8 cellular contexts compared by ENCODE assay signal in the genomic region with DNA sequence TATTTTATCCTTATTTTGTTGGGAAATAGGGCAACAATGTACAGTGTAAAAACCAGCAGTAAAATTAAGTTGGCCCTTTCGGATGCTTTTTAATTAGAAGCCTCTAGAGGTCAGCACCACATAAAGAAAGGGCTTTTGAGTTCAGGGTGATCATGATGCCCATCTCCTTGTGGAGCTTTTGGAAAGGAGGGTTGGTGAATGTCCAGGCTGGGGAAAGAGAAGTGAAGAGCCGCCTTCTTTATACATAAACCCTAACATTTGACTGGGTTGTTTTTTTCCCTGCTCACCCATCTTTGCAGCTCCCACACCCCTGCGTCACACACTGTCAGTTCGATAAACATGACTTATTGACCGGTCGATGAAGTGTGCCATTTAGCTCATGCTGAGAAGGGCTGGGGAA. TPM values are rescaled to one million over a fixed set of nuclear protein-coding genes. Genes with fewer than 3 reads are reported as not detected.
DNase-seq lines count a peak whose midpoint lies in the region; ATAC-seq and TF ChIP-seq lines count a peak whose summit lies in the region.

No MANE protein-coding gene starts in this region.

- POLR2A ChIA-PET in T-cell (lab: Charles Lee): no interaction called here

- H3K4me1 Mint-ChIP-seq in activated naive CD8-positive, alpha-beta T cell (ENCODE audit: low read depth): peaks cover 37% of the 10 kb centered on the region
- peaks cover 32% of the 10 kb centered on the region for H3K4me1 Mint-ChIP-seq in activated naive CD8-positive, alpha-beta T cell treated with anti-CD3 and anti-CD28 coated beads for 36 hours
- peaks cover 67% of the 10 kb centered on the region for H3K4me1 Mint-ChIP-seq in endothelial cell (ENCODE audit: unreplicated experiment)
- H3K4me1 Mint-ChIP-seq in T-cell: peaks cover 34 to 43% (median 42%) of the 10 kb centered on the region in 3 donors

- H3K36me3 Mint-ChIP-seq in activated naive CD8-positive, alpha-beta T cell: no peaks in the 10 kb centered on the region
- H3K36me3 Mint-ChIP-seq in activated naive CD8-positive, alpha-beta T cell treated with anti-CD3 and anti-CD28 coated beads for 36 hours: no peaks in the 10 kb centered on the region
- peaks cover 4% of the 10 kb centered on the region for H3K36me3 Mint-ChIP-seq in endothelial cell (ENCODE audit: low read depth, unreplicated experiment)
- H3K36me3 Mint-ChIP-seq in T-cell: peaks cover 4% of the 10 kb centered on the region

- no peaks in the 10 kb centered on the region for H3K27me3 Mint-ChIP-seq in activated naive CD8-positive, alpha-beta T cell
- H3K27me3 Mint-ChIP-seq in activated naive CD8-positive, alpha-beta T cell treated with anti-CD3 and anti-CD28 coated beads for 36 hours: no peaks in the 10 kb centered on the region
- H3K27me3 Mint-ChIP-seq in endothelial cell (ENCODE audit: unreplicated experiment) (no peaks in the 10 kb centered on the region), T-cell (no peaks in the 10 kb centered on the region)

- CTCF ChIA-PET in T-cell (lab: Charles Lee): interaction anchor here (0.6 to 1.1 kb wide), 4 partner anchors 63 to 1795 kb away, joined by 3 to 7 read pairs (median 4); no protein-coding TSS in a partner anchor

- H3K27ac Mint-ChIP-seq in activated naive CD8-positive, alpha-beta T cell: no peak overlapping the region
- H3K27ac Mint-ChIP-seq in activated naive CD8-positive, alpha-beta T cell treated with anti-CD3 and anti-CD28 coated beads for 36 hours: no peak overlapping the region
- peak overlapping the region; percentile 69 for H3K27ac Mint-ChIP-seq in endothelial cell (ENCODE audit: unreplicated experiment)
- H3K27ac Mint-ChIP-seq in T-cell: no peak overlapping the region

- no peaks in the 10 kb centered on the region for H3K9me3 Mint-ChIP-seq in activated naive CD8-positive, alpha-beta T cell (ENCODE audit: low read depth)
- no peaks in the 10 kb centered on the region for H3K9me3 Mint-ChIP-seq in activated naive CD8-positive, alpha-beta T cell treated with anti-CD3 and anti-CD28 coated beads for 36 hours
- H3K9me3 Mint-ChIP-seq in endothelial cell (ENCODE audit: unreplicated experiment) (no peaks in the 10 kb centered on the region), T-cell (no peaks in the 10 kb centered on the region)

- peaks cover 54% of the 10 kb centered on the region for H3K4me1 ChIP-seq in RWPE2 (ENCODE audit: insufficient read depth, poor library complexity, severe bottlenecking)

- peak overlapping the region; percentile 94 for H3K27ac ChIP-seq in RWPE2 (ENCODE audit: poor library complexity, severe bottlenecking)

- no peaks in the 10 kb centered on the region for H3K9me3 ChIP-seq in RWPE2 (ENCODE audit: severe bottlenecking)

- ATAC-seq in RWPE2 (ENCODE audit: low read depth): 0 out of 3 replicates have a peak, but pooled peaks have one; percentile 22
- ATAC-seq in T-cell (replicated peaks in 1 of 4): no peak
- no peak for ATAC-seq in HG03159 (IDR thresholded peaks at IDR 0.05; ENCODE audit: unreplicated experiment)

- H3K4me3 ChIP-seq in RWPE2 (ENCODE audit: severe bottlenecking): no peak overlapping the region

- no peaks in the 10 kb centered on the region for H3K27me3 ChIP-seq in RWPE2 (ENCODE audit: insufficient read depth, poor library complexity, severe bottlenecking)

- H3K4me3 Mint-ChIP-seq in activated naive CD8-positive, alpha-beta T cell: peak overlapping the region; percentile 5
- no peak overlapping the region for H3K4me3 Mint-ChIP-seq in activated naive CD8-positive, alpha-beta T cell treated with anti-CD3 and anti-CD28 coated beads for 36 hours
- peak overlapping the region; percentile 3 for H3K4me3 Mint-ChIP-seq in endothelial cell (ENCODE audit: unreplicated experiment)
- no peak overlapping the region for H3K4me3 Mint-ChIP-seq in T-cell

- DNase-seq in activated naive CD8-positive, alpha-beta T cell treated with anti-CD3 and anti-CD28 coated beads for 36 hours: no peak
- DNase-seq in M059J (ENCODE audit: low read depth) (peak; percentile 76), RWPE2 (ENCODE audit: low spot score) (no peak), endothelial cell (ENCODE audit: low spot score) (no peak), mucosa of gallbladder (ENCODE audit: low spot score) (peak; percentile 26), T-cell (no peak)

- TF ChIP-seq CTCF in RWPE2 (IDR thresholded peaks at IDR 0.05; ENCODE audit: poor library complexity, severe bottlenecking) (peak; percentile 88), endothelial cell (IDR thresholded peaks at IDR 0.05; ENCODE audit: unreplicated experiment) (peak; percentile 31)

- H3K36me3 ChIP-seq in RWPE2 (ENCODE audit: low read depth): no peaks in the 10 kb centered on the region

RNA-seq across cellular contexts. Expression of gene MTURN, which starts 29.8 kb away (rescaled TPM):
- total RNA-seq in activated naive CD8-positive, alpha-beta T cell treated with anti-CD3 and anti-CD28 coated beads for 36 hours: 1 to 10 TPM; 2.2 to 2.3 TPM
- 0.42 and 3.8 TPM in 2 replicates for total RNA-seq in M059J (2014; rRNA removed; shearing (Covaris generic))
- total RNA-seq in endothelial cell (ENCODE audit: unreplicated experiment) (18.0 TPM), mucosa of gallbladder (36.3 TPM), T-cell (10 to 100 TPM; 17.3 to 26.3 (median 22.8) TPM)

Comparison
In these comparisons a context has a peak if more than half of its experiments do, and no peak if none do; other contexts are left out.
1. H3K4me3 Mint-ChIP-seq: peak in activated naive CD8-positive, alpha-beta T cell (single experiment) and endothelial cell (single experiment); none in activated naive CD8-positive, alpha-beta T cell treated with anti-CD3 and anti-CD28 coated beads for 36 hours (single experiment) and T-cell (0 of 3).
2. DNase-seq: peak in M059J (single experiment) and mucosa of gallbladder (single experiment); none in activated naive CD8-positive, alpha-beta T cell treated with anti-CD3 and anti-CD28 coated beads for 36 hours (single experiment), RWPE2 (single experiment), endothelial cell (single experiment) and T-cell (0 of 34).